9 cellular contexts compared by ENCODE assay signal in the genomic region with DNA sequence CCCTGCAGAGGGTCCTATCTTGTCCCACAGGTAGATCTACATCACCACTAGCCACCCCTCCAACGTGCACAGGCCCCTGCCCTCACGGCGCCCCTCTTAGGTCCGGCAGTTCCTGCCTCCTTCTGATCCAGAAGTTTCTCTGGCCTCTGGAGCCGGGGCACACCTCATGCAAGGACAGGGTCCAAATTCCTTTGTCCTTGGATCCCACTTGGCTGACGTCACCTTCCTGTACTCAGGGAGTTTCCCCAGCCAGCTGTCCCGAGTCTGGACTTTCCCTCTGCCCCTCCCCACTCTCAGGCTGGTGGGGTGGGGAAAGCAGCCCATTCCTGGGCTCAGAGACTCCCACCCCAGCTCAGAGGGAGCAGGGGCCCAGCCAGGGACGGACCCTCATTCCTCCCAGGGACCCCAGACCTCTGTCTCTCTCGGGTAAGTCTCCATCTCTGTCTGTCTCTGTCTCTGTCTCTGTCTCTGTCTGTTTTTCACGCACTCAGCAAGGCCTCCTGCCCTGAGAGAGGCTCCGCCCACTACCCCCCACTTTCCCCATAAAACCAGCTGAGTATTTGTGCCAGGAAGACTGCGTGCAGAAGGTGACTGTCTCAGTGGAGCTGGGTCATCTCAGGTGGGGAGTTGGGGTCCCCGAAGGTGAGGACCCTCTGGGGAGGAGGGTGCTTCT. TPM values are rescaled to one million over a fixed set of nuclear protein-coding genes. Genes with fewer than 3 reads are reported as not detected.
A peak's percentile ranks its signal among the peaks of the same experiment; 100 is the strongest.
DNase-seq lines count a peak whose midpoint lies in the region; ATAC-seq, FAIRE-seq and TF ChIP-seq lines count a peak whose summit lies in the region.
"Had no signal": no experiment of that assay in that cellular context is flagged by ENCODE, and none has a peak within 500 bp of the region (broad histone marks: within the 10 kb centered on the region; RNA-seq: fewer than 3 reads in every experiment).

Gene IL32, plus strand, starts transcription at position 572 of the 673 bp plus-strand sequence. CDS start 172 bp downstream, outside the sequence.

- peaks cover 17% of the 10 kb centered on the region for H3K4me1 ChIP-seq in A549
- H3K4me1 ChIP-seq in HUES48 (ENCODE audit: control insufficient read depth, insufficient read depth, low read length) = peaks cover 9% of the 10 kb centered on the region; the same call in 1 of the 2 replicates
- H3K4me1 ChIP-seq in fibroblast of lung (ENCODE audit: control insufficient read depth, extremely low read depth, insufficient read depth, low read length) = peaks cover 3% of the 10 kb centered on the region

- CTCF ChIA-PET in A549 (lab: Yijun Ruan, JAX) = interaction anchor here (0.9 to 12.4 kb wide), 9 partner anchors 13 to 109 kb away, joined by 3 to 186 read pairs (median 4); partner anchors contain the start of genes ZNF213 and ZSCAN10

- no peaks in the 10 kb centered on the region for H3K9me3 ChIP-seq in A549
- H3K9me3 ChIP-seq in HUES48 (ENCODE audit: control insufficient read depth, insufficient read depth, low read length) = no peaks in the 10 kb centered on the region
- no peaks in the 10 kb centered on the region for H3K9me3 ChIP-seq in fibroblast of lung (ENCODE audit: control insufficient read depth, insufficient read depth, low read depth, low read length)

- DNase-seq in A549 (ENCODE audit: low read depth in 1 of 2, low spot score in 1 of 2) (peak; percentile 66 to 71), activated T-cell treated with anti-CD3 and anti-CD28 coated beads for 24 hours (ENCODE audit: low read depth) (peak; percentile 71), fibroblast of lung (ENCODE audit: low read depth in 2 of 2) (peak; percentile 47 to 57), pulmonary artery endothelial cell (ENCODE audit: low read depth, low spot score) (peak; percentile 76)

- peak within 1 kb of the TSS; percentile 54 for H3K4me2 ChIP-seq in A549
- H3K4me2 ChIP-seq in fibroblast of lung (ENCODE audit: extremely low read depth, insufficient read depth, low read length) = no peak within 1 kb of the TSS

- no peak within 1 kb of the TSS for H2AFZ ChIP-seq in fibroblast of lung (ENCODE audit: low read length)

- H3K27me3 ChIP-seq in HUES48 (ENCODE audit: control insufficient read depth, insufficient read depth, low read length) = no peaks in the 10 kb centered on the region; the same call in 1 of the 2 replicates
- H3K27me3 ChIP-seq in fibroblast of lung (ENCODE audit: control insufficient read depth, insufficient read depth, low read length) = no peaks in the 10 kb centered on the region

- peak; percentile 49 to 75; a peak in 5 of 6 replicates for ATAC-seq in A549
- no peak for ATAC-seq in HG02870 (IDR thresholded peaks at IDR 0.05; ENCODE audit: unreplicated experiment)
- ATAC-seq in GM19467 (IDR thresholded peaks at IDR 0.05; ENCODE audit: unreplicated experiment) = no peak
- no peak for ATAC-seq in HG03442 (IDR thresholded peaks at IDR 0.05; ENCODE audit: unreplicated experiment)

- 40% methylated on average over 13 of the region's 13 CpGs for WGBS in A549 (ENCODE audit: missing lambda C conversion rate)

- H3K27ac ChIP-seq in A549 (peak within 1 kb of the TSS; percentile 57 to 69), HUES48 (ENCODE audit: low read depth, low read length) (peak within 1 kb of the TSS; percentile 22), fibroblast of lung (ENCODE audit: insufficient read depth, low read length) (no peak within 1 kb of the TSS)

- no peak for FAIRE-seq in A549 (lab: Jason Lieb, UNC)
- FAIRE-seq: G401.6 had no signal

- H3K4me3 ChIP-seq in A549 (peak within 1 kb of the TSS; percentile 17; the same call in 1 of the 3 replicates), HUES48 (ENCODE audit: low read depth, low read length) (no peak within 1 kb of the TSS), fibroblast of lung (replicated peaks in 1 of 4; ENCODE audit: control extremely low read depth in 1 of 4, insufficient read depth in 1 of 4, low read depth in 3 of 4, low read length in 4 of 4) (peak within 1 kb of the TSS in 1 of 4 experiments; percentile 53)

- no peaks in the 10 kb centered on the region for H3K36me3 ChIP-seq in HUES48 (ENCODE audit: control insufficient read depth, insufficient read depth, low read length)
- H3K36me3 ChIP-seq in fibroblast of lung (ENCODE audit: control insufficient read depth, insufficient read depth, low read length) = no peaks in the 10 kb centered on the region

- TF ChIP-seq POLR2A in A549 (IDR thresholded peaks at IDR 0.05; ENCODE audit: low read length) = no peak

- no peaks in the 10 kb centered on the region for H3K79me2 ChIP-seq in fibroblast of lung (ENCODE audit: control insufficient read depth, insufficient read depth, low read length)

- TF ChIP-seq EP300 in A549 (IDR thresholded peaks at IDR 0.05) = no peak

- TF ChIP-seq RAD21 in A549 (conservative IDR thresholded peaks at IDR 0.05 in 1 of 2, IDR thresholded peaks at IDR 0.05 in 1 of 2) = no peak

- POLR2A ChIA-PET in A549 (lab: Yijun Ruan, JAX) = no interaction called here

- TF ChIP-seq CTCF in A549 (IDR thresholded peaks at IDR 0.05) = no peak
- no peak for TF ChIP-seq CTCF in fibroblast of lung (conservative IDR thresholded peaks at IDR 0.05 in 1 of 2, IDR thresholded peaks at IDR 0.05 in 1 of 2; ENCODE audit: low read depth in 1 of 2, low read length in 2 of 2)

- no peak within 1 kb of the TSS for H3K9ac ChIP-seq in HUES48 (ENCODE audit: low read depth, low read length)
- H3K9ac ChIP-seq in fibroblast of lung (ENCODE audit: insufficient read depth, low read length) = no peak within 1 kb of the TSS

- no peaks in the 10 kb centered on the region for H4K20me1 ChIP-seq in fibroblast of lung (ENCODE audit: control insufficient read depth, extremely low read depth, insufficient read depth, low read length)

TF ChIP-seq in A549, 52 proteins besides CTCF, POLR2A, EP300 and RAD21:
- peak; percentile 26; the same call in 1 of the 2 replicates for TF ChIP-seq ESRRA (IDR thresholded peaks at IDR 0.05; ENCODE audit: borderline replicate concordance, low read length)
- TF ChIP-seq HOXA7 (CRISPR knock-in tag; IDR thresholded peaks at IDR 0.05) = no peak
- TF ChIP-seq, protein P1, sequence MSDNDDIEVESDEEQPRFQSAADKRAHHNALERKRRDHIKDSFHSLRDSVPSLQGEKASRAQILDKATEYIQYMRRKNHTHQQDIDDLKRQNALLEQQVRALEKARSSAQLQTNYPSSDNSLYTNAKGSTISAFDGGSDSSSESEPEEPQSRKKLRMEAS (IDR thresholded peaks at IDR 0.05) = peak; percentile 19; the same call in 1 of the 2 replicates
- TF ChIP-seq USF2 (IDR thresholded peaks at IDR 0.05) = no peak
- no peak for TF ChIP-seq RNF2 (IDR thresholded peaks at IDR 0.05; ENCODE audit: borderline replicate concordance, low read depth)
- TF ChIP-seq GATA3 (IDR thresholded peaks at IDR 0.05; ENCODE audit: borderline replicate concordance) = no peak
- no peak for TF ChIP-seq JUNB (IDR thresholded peaks at IDR 0.05)
- TF ChIP-seq MAZ (IDR thresholded peaks at IDR 0.05; ENCODE audit: borderline replicate concordance, low read depth, low read length) = no peak

RNA-seq across cellular contexts. Expression of gene IL32, which starts in this region (rescaled TPM):
- polyA plus RNA-seq in A549 (2011; rRNA removed) = 8.9 and 12.4 TPM in 2 replicates
- polyA plus RNA-seq in A549 (2012; cell fraction: cytosol; rRNA removed) = 12.0 and 13.2 TPM in 2 replicates
- 12.0 and 15.8 TPM in 2 replicates for polyA plus RNA-seq in A549 (2012; cell fraction: nucleus; rRNA removed)
- 18.8 to 32.0 TPM (median 20.2 TPM) in 3 replicates for polyA plus RNA-seq in A549 (2017; fragmentation: RNase III; extraction: RNeasy Plus Mini Kit Qiagen cat#74134 plus additional on column Dnase treatment)
- 4.7 and 8.6 TPM in 2 replicates for polyA minus RNA-seq in A549 (2011; rRNA and poly(A)+ RNA removed)
- 4.4 and 5.1 TPM in 2 replicates for total RNA-seq in fibroblast of lung
- 1.4 and 4.1 TPM in 2 replicates for polyA plus RNA-seq in fibroblast of lung
- 1.9 and 5.0 TPM in 2 replicates for polyA plus RNA-seq in fibroblast of lung (2012)
- polyA minus RNA-seq in fibroblast of lung (ENCODE audit: low replicate concordance) = 8.2 and 10.2 TPM in 2 replicates
- total RNA-seq in pulmonary artery endothelial cell = 33.7 and 60.3 TPM in 2 replicates

Comparison
In these comparisons a context has a peak if more than half of its experiments do, and no peak if none do; other contexts are left out.
1. ATAC-seq: peak in A549 (2 of 2); none in HG02870 (single experiment), GM19467 (single experiment) and HG03442 (single experiment).
2. Peak in every context shown above with its lines, with median percentiles within 50 percentile points of each other: DNase-seq.